ENCODE assay signal across 9 cellular contexts in genomic region chr16:29382070-29382469, GRCh38. TPM values are rescaled to one million over a fixed set of nuclear protein-coding genes. Genes with fewer than 3 reads are reported as not detected.
DNase-seq lines count a peak whose midpoint lies in the region; ATAC-seq and TF ChIP-seq lines count a peak whose summit lies in the region.
"Not testable (repeated sequence)": the region's sequence is repeated elsewhere in the genome, so short reads cannot be mapped to it uniquely, and the experiment has no call there.
"Had no signal": no experiment of that assay in that cellular context is flagged by ENCODE, and none has a peak within 500 bp of the region (broad histone marks: within the 10 kb centered on the region; RNA-seq: fewer than 3 reads in every experiment).

No MANE protein-coding gene starts in this region.

- H3K4me3 ChIP-seq in CD8-positive, alpha-beta memory T cell (ENCODE audit: low read length) = not testable (repeated sequence)

- POLR2A ChIA-PET in CD8-positive, alpha-beta memory T cell (lab: Charles Lee); activated B cell treated with CpG ODN at 0.5 μM for 24 hours (lab: Charles Lee); activated CD8-positive, alpha-beta T cell treated with anti-CD3 and anti-CD28 coated beads, Interleukin-2, amount 10 ng/mL, durations not matched to agents 7 days and 5 days (lab: Charles Lee); naive thymus-derived CD8-positive, alpha-beta T cell (lab: Charles Lee): not testable (repeated sequence)

- H3K27ac ChIP-seq in CD8-positive, alpha-beta memory T cell (ENCODE audit: low read depth, low read length) = not testable (repeated sequence)

- not testable (repeated sequence) for ATAC-seq in activated B cell treated with CpG ODN at 0.5 μM for 24 hours (ENCODE audit: low read depth); activated CD8-positive, alpha-beta T cell treated with anti-CD3 and anti-CD28 coated beads, Interleukin-2, amount 10 ng/mL, durations not matched to agents 7 days and 5 days; naive thymus-derived CD8-positive, alpha-beta T cell

- not testable (repeated sequence) for H3K27me3 ChIP-seq in CD8-positive, alpha-beta memory T cell (ENCODE audit: insufficient read depth, low read length, poor library complexity, severe bottlenecking)

- not testable (repeated sequence) for H3K36me3 Mint-ChIP-seq in CD8-positive, alpha-beta memory T cell; activated B cell treated with CpG ODN at 0.5 μM for 24 hours (ENCODE audit: low read depth); activated CD8-positive, alpha-beta T cell treated with anti-CD3 and anti-CD28 coated beads, Interleukin-2, amount 10 ng/mL, durations not matched to agents 7 days and 5 days (ENCODE audit: low read depth); naive thymus-derived CD8-positive, alpha-beta T cell

- not testable (repeated sequence) for TF ChIP-seq CTCF in activated B cell treated with CpG ODN at 0.5 μM for 24 hours (IDR thresholded peaks at IDR 0.05)

- H3K4me1 Mint-ChIP-seq in CD8-positive, alpha-beta memory T cell; activated B cell treated with CpG ODN at 0.5 μM for 24 hours; activated CD8-positive, alpha-beta T cell treated with anti-CD3 and anti-CD28 coated beads, Interleukin-2, amount 10 ng/mL, durations not matched to agents 7 days and 5 days (ENCODE audit: low read depth); naive thymus-derived CD8-positive, alpha-beta T cell: not testable (repeated sequence)

- intact Hi-C loops in activated B cell treated with CpG ODN at 0.5 μM for 24 hours (cut with micrococcal nuclease) = not testable (repeated sequence)

- not testable (repeated sequence) for H3K9me3 ChIP-seq in CD8-positive, alpha-beta memory T cell (ENCODE audit: low read length)

- H3K4me1 ChIP-seq in CD8-positive, alpha-beta memory T cell (ENCODE audit: insufficient read depth, low read length) = not testable (repeated sequence)

- not testable (repeated sequence) for H3K36me3 ChIP-seq in CD8-positive, alpha-beta memory T cell (ENCODE audit: insufficient read depth, low read length)

- not testable (repeated sequence) for H3K27me3 Mint-ChIP-seq in CD8-positive, alpha-beta memory T cell; activated B cell treated with CpG ODN at 0.5 μM for 24 hours; activated CD8-positive, alpha-beta T cell treated with anti-CD3 and anti-CD28 coated beads, Interleukin-2, amount 10 ng/mL, durations not matched to agents 7 days and 5 days (ENCODE audit: low read depth); naive thymus-derived CD8-positive, alpha-beta T cell

- DNase-seq in CD8-positive, alpha-beta memory T cell = peak; percentile 32 to 72 (median 65)
- DNase-seq in T follicular helper cell (ENCODE audit: low read depth) = peak; percentile 55
- not testable (repeated sequence) for DNase-seq in activated B cell treated with CpG ODN at 0.5 μM for 24 hours
- DNase-seq in activated CD8-positive, alpha-beta T cell treated with anti-CD3 and anti-CD28 coated beads, Interleukin-2, amount 10 ng/mL, durations not matched to agents 7 days and 5 days = peak; percentile 39
- peak; percentile 2 for DNase-seq in activated T-helper 9 cell treated with anti-CD3 and anti-CD28 coated beads, Interleukin-2, amount 50 U/mL, for 16 hours (ENCODE audit: low read depth)
- DNase-seq in effector CD4-positive, alpha-beta T cell = peak; percentile 34
- peak in 7 of 10 donors; percentile 23 to 59 (median 44) for DNase-seq in naive thymus-derived CD8-positive, alpha-beta T cell
- peak; percentile 25 to 58 (median 41) for DNase-seq in stimulated activated naive CD4-positive, alpha-beta T cell (lab: John Stamatoyannopoulos, UW)

- H3K9me3 Mint-ChIP-seq in CD8-positive, alpha-beta memory T cell; activated B cell treated with CpG ODN at 0.5 μM for 24 hours; activated CD8-positive, alpha-beta T cell treated with anti-CD3 and anti-CD28 coated beads, Interleukin-2, amount 10 ng/mL, durations not matched to agents 7 days and 5 days (ENCODE audit: insufficient read depth); naive thymus-derived CD8-positive, alpha-beta T cell: not testable (repeated sequence)

- H3K27ac Mint-ChIP-seq in CD8-positive, alpha-beta memory T cell = peak overlapping the region in 3 of 8 donors; percentile 36 to 61 (median 36)
- H3K27ac Mint-ChIP-seq in activated B cell treated with CpG ODN at 0.5 μM for 24 hours; activated CD8-positive, alpha-beta T cell treated with anti-CD3 and anti-CD28 coated beads, Interleukin-2, amount 10 ng/mL, durations not matched to agents 7 days and 5 days: not testable (repeated sequence)
- H3K27ac Mint-ChIP-seq in naive thymus-derived CD8-positive, alpha-beta T cell = peak overlapping the region in 1 of 10 donors; percentile 75

- CTCF ChIA-PET in CD8-positive, alpha-beta memory T cell (lab: Charles Lee); activated B cell treated with CpG ODN at 0.5 μM for 24 hours (lab: Charles Lee); activated CD8-positive, alpha-beta T cell treated with anti-CD3 and anti-CD28 coated beads, Interleukin-2, amount 10 ng/mL, durations not matched to agents 7 days and 5 days (lab: Charles Lee): not testable (repeated sequence)

- not testable (repeated sequence) for H3K4me3 Mint-ChIP-seq in CD8-positive, alpha-beta memory T cell; activated CD8-positive, alpha-beta T cell treated with anti-CD3 and anti-CD28 coated beads, Interleukin-2, amount 10 ng/mL, durations not matched to agents 7 days and 5 days; naive thymus-derived CD8-positive, alpha-beta T cell
- H3K4me3 Mint-ChIP-seq in activated B cell treated with CpG ODN at 0.5 μM for 24 hours = peak overlapping the region; percentile 56

RNA-seq across cellular contexts. Expression of gene NPIPB11, which starts 24.4 kb away (rescaled TPM):
- total RNA-seq in CD8-positive, alpha-beta memory T cell = 1 to 10 TPM in 1 of 2 experiments, under 1 TPM in 1; 0.84 to 1.5 TPM
- 0.51 TPM for polyA plus RNA-seq in CD8-positive, alpha-beta memory T cell
- total RNA-seq in activated B cell treated with CpG ODN at 0.5 μM for 24 hours = 1.6 and 1.9 TPM in 2 replicates
- 1 to 10 TPM; 1.4 to 2.1 TPM for total RNA-seq in activated CD8-positive, alpha-beta T cell treated with anti-CD3 and anti-CD28 coated beads, Interleukin-2, amount 10 ng/mL, durations not matched to agents 7 days and 5 days
- 1 to 10 TPM; 3.0 to 3.1 TPM for total RNA-seq in naive thymus-derived CD8-positive, alpha-beta T cell
- polyA plus RNA-seq in naive thymus-derived CD8-positive, alpha-beta T cell = under 1 TPM; 0.07 to 0.79 (median 0.77) TPM
- total RNA-seq: H4 had no signal
